In the genomic region with DNA sequence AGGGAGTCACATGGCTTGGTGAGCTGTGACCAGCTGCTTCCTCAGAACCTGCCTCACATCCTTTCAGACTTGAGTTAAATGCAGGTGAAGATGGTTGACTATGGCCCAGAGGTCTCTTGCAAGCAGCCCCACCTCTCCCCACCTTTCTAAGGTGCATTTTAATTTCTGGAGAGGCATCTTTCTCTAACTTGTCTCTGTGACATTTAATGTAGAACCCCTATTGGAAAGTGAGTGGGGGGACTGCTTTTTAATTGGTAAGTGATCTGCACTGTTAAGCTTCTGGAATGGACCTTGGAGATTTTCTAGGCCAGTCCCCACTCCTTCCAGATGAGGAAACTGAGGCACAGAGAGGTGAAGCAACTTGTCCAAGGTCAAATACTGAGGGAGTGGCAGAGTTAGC, we compare ENCODE assay signal across 34 cellular contexts. TPM values are rescaled to one million over a fixed set of nuclear protein-coding genes. Genes with fewer than 3 reads are reported as not detected.
"Had no signal": no experiment of that assay in that cellular context is flagged by ENCODE, and none has a peak within 500 bp of the region (broad histone marks: within the 10 kb centered on the region; RNA-seq: fewer than 3 reads in every experiment).

No MANE protein-coding gene starts in this region.

- H3K4me2 ChIP-seq: KMS-11 had no signal

- H3K27ac ChIP-seq: KMS-11 had no signal

- H3K9ac ChIP-seq: KMS-11 had no signal

- H3K36me3 ChIP-seq: MG63 had no signal

- H3K9me3 ChIP-seq: MG63 had no signal

- DNase-seq: Karpas-422, Kasumi-1, MG63, MM.1S, MV-4-11, NCI-H1048, NCI-H1092, NCI-H1092 treated with DMSO at 0.1 percent for 48 hours, NCI-H1417 treated with DMSO at 0.1 percent for 48 hours, NCI-H146, NCI-H1694, NCI-H1694 treated with DMSO at 0.1 percent for 48 hours, NCI-H187, NCI-H187 treated with DMSO at 0.1 percent for 48 hours, NCI-H1930, NCI-H2029, NCI-H2029 treated with DMSO at 0.1 percent for 48 hours, NCI-H2081, NCI-H2081 treated with DMSO at 0.1 percent for 48 hours, NCI-H2107, NCI-H2171, NCI-H2171 treated with DMSO at 0.1 percent for 48 hours, NCI-H2227 treated with DMSO at 0.1 percent for 48 hours, NCI-H226, NCI-H345, NCI-H446, NCI-H446 treated with DMSO at 0.1 percent for 48 hours, NCI-H510A, NCI-H510A treated with DMSO at 0.1 percent for 48 hours had no signal

- H3K4me3 ChIP-seq: MG63 had no signal

RNA-seq across cellular contexts. Expression of a gene that starts 37.3 kb away (rescaled TPM):
- total RNA-seq: LHCN-M2, M059J, MCF 10A, NCI-H460 had no signal
